Comparison of ENCODE assay signal across 8 cellular contexts in genomic region chr18:56651771-56652092, GRCh38. TPM values are rescaled to one million over a fixed set of nuclear protein-coding genes. Genes with fewer than 3 reads are reported as not detected.
DNase-seq lines count a peak whose midpoint lies in the region; ATAC-seq and TF ChIP-seq lines count a peak whose summit lies in the region.

No MANE protein-coding gene starts in this region.

- H3K56ac ChIP-seq in mesendoderm (ENCODE audit: low read length), result peak overlapping the region; percentile 95

- DNase-seq in heart right ventricle, result no peak
- DNase-seq in Right ventricle myocardium superior, result no peak
- no peak for DNase-seq in brain microvascular endothelial cell
- DNase-seq in mesendoderm, result no peak
- no peak for DNase-seq in SKM-1 (lab: John Stamatoyannopoulos, UW; ENCODE audit: unreplicated experiment)
- no peak for DNase-seq in SW 1271 (lab: John Stamatoyannopoulos, UW)
- no peak for DNase-seq in DMS153 (lab: John Stamatoyannopoulos, UW)
- DNase-seq in NCI-H1436 (lab: John Stamatoyannopoulos, UW), result no peak

- H3K27ac ChIP-seq in heart right ventricle (peak overlapping the region; percentile 45 to 92 (median 85)), brain microvascular endothelial cell (no peak overlapping the region), mesendoderm (ENCODE audit: low read depth, low read length) (no peak overlapping the region)

- H4K8ac ChIP-seq in mesendoderm (ENCODE audit: low read depth, low read length), result no peak overlapping the region

- peak overlapping the region; percentile 81 for H3K9ac ChIP-seq in mesendoderm (ENCODE audit: low read length)

- no peak overlapping the region for H4K5ac ChIP-seq in mesendoderm (ENCODE audit: low read length)

- no peak overlapping the region for H3K4ac ChIP-seq in mesendoderm (ENCODE audit: low read depth, low read length)

- no peak overlapping the region for H3K23ac ChIP-seq in mesendoderm (ENCODE audit: low read length)

- H3K27me3 ChIP-seq in heart right ventricle (no peaks in the 10 kb centered on the region), brain microvascular endothelial cell (replicated peaks) (no peaks in the 10 kb centered on the region), mesendoderm (ENCODE audit: insufficient read depth, low read length, poor library complexity) (no peaks in the 10 kb centered on the region)

- ATAC-seq in heart right ventricle, result peak in 1 of 8 donors; percentile 35
- no peak for ATAC-seq in Right ventricle myocardium superior (ENCODE audit: poor library complexity)

- no peak overlapping the region for H2BK120ac ChIP-seq in mesendoderm (ENCODE audit: low read depth, low read length)

- H3K36me3 ChIP-seq in heart right ventricle (no peaks in the 10 kb centered on the region), brain microvascular endothelial cell (replicated peaks) (no peaks in the 10 kb centered on the region), mesendoderm (ENCODE audit: control insufficient read depth, insufficient read depth, low read length) (no peaks in the 10 kb centered on the region)

- in situ Hi-C loops in brain microvascular endothelial cell (cut with HindIII; ENCODE audit: low pct_ligation_motif_present, low sequenced_read_pairs), result no loop called here

- no peak overlapping the region for H3K18ac ChIP-seq in mesendoderm (ENCODE audit: low read length)

- TF ChIP-seq CTCF in heart right ventricle (IDR thresholded peaks at IDR 0.05) (no peak), brain microvascular endothelial cell (IDR thresholded peaks at IDR 0.05; ENCODE audit: low read depth, low read length, missing control alignments) (no peak)

- peaks cover 7% of the 10 kb centered on the region for H3K79me2 ChIP-seq in mesendoderm (ENCODE audit: control insufficient read depth, insufficient read depth, low read length)

- peak overlapping the region; percentile 61 to 98 (median 88) for H3K4me3 ChIP-seq in heart right ventricle
- H3K4me3 ChIP-seq in brain microvascular endothelial cell (ENCODE audit: low read depth, low read length), result peak overlapping the region; percentile 97
- peak overlapping the region; percentile 94 for H3K4me3 ChIP-seq in mesendoderm (ENCODE audit: low read length)

- H3K4me1 ChIP-seq in heart right ventricle, result peaks cover 3 to 58% (median 17%) of the 10 kb centered on the region in 9 donors
- peaks cover 4% of the 10 kb centered on the region for H3K4me1 ChIP-seq in mesendoderm (ENCODE audit: control insufficient read depth, low read depth, low read length)

- intact Hi-C loops in heart right ventricle (cut with DNase I) (no loop called here), Right ventricle myocardium superior (cut with DNase I) (no loop called here)

- peaks cover 0 to 9% (median 0%) of the 10 kb centered on the region in 11 donors for H3K9me3 ChIP-seq in heart right ventricle

- H2BK5ac ChIP-seq in mesendoderm (ENCODE audit: low read length), result no peak overlapping the region

- no peak overlapping the region for H2AK5ac ChIP-seq in mesendoderm (ENCODE audit: low read length)

- peaks cover 6% of the 10 kb centered on the region for H3K79me1 ChIP-seq in mesendoderm (ENCODE audit: low read length)

- WGBS in heart right ventricle, 2 donors, result 3 to 6% methylated on average over 5 of the region's 5 CpGs
- no CpG with 5 or more reads among the region's 5 CpGs for WGBS in mesendoderm (ENCODE audit: extremely low coverage, insufficient coverage, low lambda C conversion rate)

- peak overlapping the region; percentile 92 for H3K4me2 ChIP-seq in mesendoderm (ENCODE audit: low read length)

- no peak overlapping the region for H2BK15ac ChIP-seq in mesendoderm (replicated peaks; ENCODE audit: low read depth)

RNA-seq across cellular contexts. Expression of gene WDR7, which starts 0.6 kb away (rescaled TPM):
- total RNA-seq in heart right ventricle, result 10 to 100 TPM; 24.0 to 32.6 (median 30.0) TPM
- 1 to 10 TPM; 3.1 to 4.8 TPM for polyA plus RNA-seq in heart right ventricle
- total RNA-seq in Right ventricle myocardium superior, result 23.1 TPM
- 10.4 TPM for polyA plus RNA-seq in mesendoderm (2013, experiment 1 of 2)
- polyA plus RNA-seq in mesendoderm (2013, experiment 2 of 2), result 9.8 TPM

RNA-seq across cellular contexts. Expression of gene TXNL1, which starts 13.3 kb away (rescaled TPM):
- total RNA-seq in heart right ventricle (100 to 1,000 TPM in 3 of 10 donors, 10 to 100 TPM in 7; 84.1 to 112 (median 92.0) TPM), Right ventricle myocardium superior (113 TPM)
- polyA plus RNA-seq in heart right ventricle, result 10 to 100 TPM; 45.0 to 65.2 TPM
- polyA plus RNA-seq in mesendoderm (2013, experiment 1 of 2), result 117 TPM
- polyA plus RNA-seq in mesendoderm (2013, experiment 2 of 2), result 116 TPM

Comparison
In these comparisons a context has a peak if more than half of its experiments do, and no peak if none do; other contexts are left out.
1. H3K27ac ChIP-seq: peak in heart right ventricle (10 of 10); none in brain microvascular endothelial cell (single experiment) and mesendoderm (single experiment).
2. Peak in every context shown above with its lines, with median percentiles within 50 percentile points of each other: H3K4me3 ChIP-seq.